Comparison of ENCODE assay signal across 1 cellular context in the genomic region with DNA sequence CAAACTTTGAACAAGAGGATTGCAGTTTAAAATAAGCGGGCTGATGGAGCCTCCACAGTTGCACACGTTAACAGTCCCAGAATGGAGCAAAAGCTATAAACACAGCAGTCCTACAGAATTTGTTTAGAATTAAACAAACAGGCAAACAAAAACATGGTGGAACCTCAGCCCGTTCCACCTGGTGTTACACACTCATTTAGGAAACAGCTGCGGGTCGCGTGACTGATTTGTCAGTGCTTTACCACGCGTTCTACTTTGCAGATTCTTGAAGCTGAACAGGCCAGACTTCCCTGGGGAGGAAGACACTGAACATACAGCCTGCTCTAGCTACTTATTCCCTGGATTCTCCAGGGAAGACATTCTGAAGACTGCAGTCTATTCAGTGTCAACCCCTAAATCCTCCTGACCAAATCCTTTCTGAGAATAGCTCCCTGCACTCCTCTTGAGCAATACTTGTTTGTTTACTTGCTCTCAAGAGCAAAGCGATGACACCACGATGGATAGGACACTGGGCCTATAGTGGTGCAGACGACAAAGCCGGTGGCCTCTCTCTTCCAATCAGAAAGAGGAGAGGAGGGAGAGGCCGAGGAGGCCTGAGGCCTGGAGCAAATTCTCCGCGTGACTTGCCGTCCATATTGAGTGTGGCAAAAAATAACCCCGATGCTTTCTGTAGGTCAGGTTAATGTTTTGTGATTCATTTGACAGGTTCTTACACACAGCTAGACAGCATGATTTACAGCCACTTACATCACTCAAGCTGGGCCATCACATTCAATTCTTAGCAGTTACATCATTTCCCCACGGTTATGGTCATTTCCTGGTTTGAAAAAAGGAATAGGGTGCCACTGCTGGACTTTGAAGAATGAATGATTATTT.
TF ChIP-seq lines count a peak whose summit lies in the region.

No MANE protein-coding gene starts in this region.

TF ChIP-seq in HepG2, 621 proteins besides CTCF, POLR2A, EP300 and RAD21 (continued from another document and continues in another):
- TF ChIP-seq ZNF501 (CRISPR knock-in tag; IDR thresholded peaks at IDR 0.05), result peak; percentile 64
- TF ChIP-seq POLR2G (IDR thresholded peaks at IDR 0.05; ENCODE audit: low read depth, low read length), result peak; percentile 76
- peak; percentile 100 for TF ChIP-seq HOXA9 (CRISPR knock-in tag; IDR thresholded peaks at IDR 0.05; ENCODE audit: borderline replicate concordance)
- TF ChIP-seq ZKSCAN1 (IDR thresholded peaks at IDR 0.05; ENCODE audit: low read length), result peak; percentile 78; the same call in 1 of the 2 replicates
- TF ChIP-seq SP4 (CRISPR knock-in tag; IDR thresholded peaks at IDR 0.05), result peak; percentile 91
- TF ChIP-seq, protein P1, sequence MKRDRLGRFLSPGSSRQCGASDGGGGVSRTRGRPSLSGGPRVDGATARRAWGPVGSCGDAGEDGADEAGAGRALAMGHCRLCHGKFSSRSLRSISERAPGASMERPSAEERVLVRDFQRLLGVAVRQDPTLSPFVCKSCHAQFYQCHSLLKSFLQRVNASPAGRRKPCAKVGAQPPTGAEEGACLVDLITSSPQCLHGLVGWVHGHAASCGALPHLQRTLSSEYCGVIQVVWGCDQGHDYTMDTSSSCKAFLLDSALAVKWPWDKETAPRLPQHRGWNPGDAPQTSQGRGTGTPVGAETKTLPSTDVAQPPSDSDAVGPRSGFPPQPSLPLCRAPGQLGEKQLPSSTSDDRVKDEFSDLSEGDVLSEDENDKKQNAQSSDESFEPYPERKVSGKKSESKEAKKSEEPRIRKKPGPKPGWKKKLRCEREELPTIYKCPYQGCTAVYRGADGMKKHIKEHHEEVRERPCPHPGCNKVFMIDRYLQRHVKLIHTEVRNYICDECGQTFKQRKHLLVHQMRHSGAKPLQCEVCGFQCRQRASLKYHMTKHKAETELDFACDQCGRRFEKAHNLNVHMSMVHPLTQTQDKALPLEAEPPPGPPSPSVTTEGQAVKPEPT (CRISPR knock-in tag; IDR thresholded peaks at IDR 0.05; ENCODE audit: low read depth), result no peak
- TF ChIP-seq MAFF (IDR thresholded peaks at IDR 0.05; ENCODE audit: low read depth, low read length), result peak; percentile 49
- peak; percentile 52 for TF ChIP-seq TEAD3 (CRISPR knock-in tag; optimal IDR thresholded peaks at IDR 0.05; ENCODE audit: borderline replicate concordance)
- peak; percentile 99 for TF ChIP-seq ARID3A (IDR thresholded peaks at IDR 0.05; ENCODE audit: low read depth, low read length)
- peak; percentile 43; the same call in 1 of the 2 replicates for TF ChIP-seq MYC (CRISPR knock-in tag; IDR thresholded peaks at IDR 0.05; ENCODE audit: borderline replicate concordance)
- TF ChIP-seq GRHL1 (CRISPR knock-in tag; conservative IDR thresholded peaks at IDR 0.05), result no peak
- TF ChIP-seq MIER2 (CRISPR knock-in tag; IDR thresholded peaks at IDR 0.05), result peak; percentile 54; the same call in 1 of the 2 replicates
- peak; percentile 88; the same call in 1 of the 2 replicates for TF ChIP-seq ZNF782 (CRISPR knock-in tag; IDR thresholded peaks at IDR 0.05; ENCODE audit: borderline replicate concordance)
- no peak for TF ChIP-seq CREB3 (CRISPR knock-in tag; IDR thresholded peaks at IDR 0.05)
- peak; percentile 92 for TF ChIP-seq IRF2 (CRISPR knock-in tag; IDR thresholded peaks at IDR 0.05)
- 0 out of 2 replicates have a peak, but pooled peaks have one; percentile 60 for TF ChIP-seq ZNF232 (CRISPR knock-in tag; IDR thresholded peaks at IDR 0.05; ENCODE audit: borderline replicate concordance)
- TF ChIP-seq KDM3A (CRISPR knock-in tag; IDR thresholded peaks at IDR 0.05; ENCODE audit: low read depth), result peak; percentile 16; the same call in 1 of the 2 replicates
- peak; percentile 70 for TF ChIP-seq ZBTB43 (CRISPR knock-in tag; conservative IDR thresholded peaks at IDR 0.05)
- peak; percentile 68; the same call in 1 of the 2 replicates for TF ChIP-seq STAT6 (CRISPR knock-in tag; IDR thresholded peaks at IDR 0.05; ENCODE audit: borderline replicate concordance)
- TF ChIP-seq HNRNPUL1 (IDR thresholded peaks at IDR 0.05; ENCODE audit: low read depth, low read length), result peak; percentile 20; the same call in 1 of the 2 replicates
- TF ChIP-seq ZNF317 (CRISPR knock-in tag; IDR thresholded peaks at IDR 0.05), result 0 out of 2 replicates have a peak, but pooled peaks have one; percentile 10
- 0 out of 2 replicates have a peak, but pooled peaks have one; percentile 58 for TF ChIP-seq ZNF124 (CRISPR knock-in tag; IDR thresholded peaks at IDR 0.05)
- TF ChIP-seq ZNF33B (CRISPR knock-in tag; IDR thresholded peaks at IDR 0.05), result 0 out of 2 replicates have a peak, but pooled peaks have one; percentile 36
- TF ChIP-seq JUNB (CRISPR knock-in tag; IDR thresholded peaks at IDR 0.05; ENCODE audit: borderline replicate concordance), result no peak
- TF ChIP-seq PREB (CRISPR knock-in tag; IDR thresholded peaks at IDR 0.05), result no peak
- TF ChIP-seq KLF6 (CRISPR knock-in tag; IDR thresholded peaks at IDR 0.05), result peak; percentile 53; the same call in 1 of the 2 replicates
- TF ChIP-seq MXD4 (CRISPR knock-in tag; IDR thresholded peaks at IDR 0.05), result peak; percentile 86
- TF ChIP-seq ZFAT (CRISPR knock-in tag; conservative IDR thresholded peaks at IDR 0.05), result no peak
- no peak for TF ChIP-seq ZNF3 (CRISPR knock-in tag; IDR thresholded peaks at IDR 0.05)
- peak; percentile 90; the same call in 1 of the 2 replicates for TF ChIP-seq ZSCAN9 (CRISPR knock-in tag; IDR thresholded peaks at IDR 0.05; ENCODE audit: borderline replicate concordance)
- peak; percentile 80 for TF ChIP-seq IKZF4 (CRISPR knock-in tag; IDR thresholded peaks at IDR 0.05; ENCODE audit: borderline replicate concordance, low read depth, not compliant biosample characterization)
- peak; percentile 94 for TF ChIP-seq ATF7 (IDR thresholded peaks at IDR 0.05)
- TF ChIP-seq ATF7 (CRISPR knock-in tag; IDR thresholded peaks at IDR 0.05), result no peak; the same call in 1 of the 2 replicates
- TF ChIP-seq TBP (CRISPR knock-in tag; IDR thresholded peaks at IDR 0.05), result no peak
- TF ChIP-seq AFF4 (CRISPR knock-in tag; IDR thresholded peaks at IDR 0.05), result no peak
- no peak for TF ChIP-seq DR1 (CRISPR knock-in tag; IDR thresholded peaks at IDR 0.05)
- peak; percentile 74 for TF ChIP-seq ARNT2 (CRISPR knock-in tag; IDR thresholded peaks at IDR 0.05; ENCODE audit: low read depth)
